Comparison of ENCODE assay signal across 15 cellular contexts in the genomic region with DNA sequence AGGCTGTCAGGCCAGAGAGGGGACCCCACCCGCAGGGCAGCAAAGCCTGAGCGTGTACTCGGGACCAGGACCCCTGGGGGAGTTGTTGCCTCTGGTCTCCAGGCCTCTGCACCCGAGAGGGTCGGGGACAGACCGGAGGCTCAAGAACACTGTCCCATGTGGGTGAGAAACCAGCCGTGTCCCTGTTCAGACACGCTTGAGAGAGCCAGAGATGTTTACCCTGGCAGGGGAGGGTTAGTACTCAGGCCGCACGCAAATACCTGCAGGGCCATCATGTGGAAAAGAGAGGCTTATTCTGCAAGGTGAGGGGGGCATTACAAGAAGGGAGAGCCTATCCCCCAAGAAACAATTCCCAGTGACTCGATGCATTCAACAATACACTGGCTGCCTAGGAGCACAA.
"Had no signal": no experiment of that assay in that cellular context is flagged by ENCODE, and none has a peak within 500 bp of the region (broad histone marks: within the 10 kb centered on the region; RNA-seq: fewer than 3 reads in every experiment).

No MANE protein-coding gene starts in this region.

- DNase-seq: activated CD4-positive, alpha-beta T cell treated with anti-CD3 and anti-CD28 coated beads for 1 hour; activated CD4-positive, alpha-beta T cell treated with anti-CD3 and anti-CD28 coated beads, Interleukin-2, amount 50 U/mL, for 48 hours; activated naive CD4-positive, alpha-beta T cell treated with anti-CD3 and anti-CD28 coated beads, Interleukin-2, amount 10 ng/mL, durations not matched to agents 7 days and 5 days; gastrocnemius medialis; left ventricle myocardium superior; mesenchymal stem cell; natural killer cell; stimulated activated naive CD8-positive, alpha-beta T cell treated with anti-CD3 and anti-CD28 coated beads, Interleukin-15, amount 100 ng/mL, for 72 hours; T-cell; T-helper 9 cell had no signal

- H3K27ac ChIP-seq: cardiac muscle cell, epithelial cell of prostate, gastrocnemius medialis, vagina had no signal

- ATAC-seq: activated T-helper 17 cell treated with anti-CD3 and anti-CD28 coated beads, Interleukin-2, amount 50 U/mL, for 72 hours; gastrocnemius medialis; left ventricle myocardium superior; natural killer cell; sciatic nerve; stimulated activated naive CD8-positive, alpha-beta T cell treated with anti-CD3 and anti-CD28 coated beads, Interleukin-15, amount 100 ng/mL, for 72 hours; T-cell had no signal
